9 cellular contexts compared by ENCODE assay signal in the genomic region with DNA sequence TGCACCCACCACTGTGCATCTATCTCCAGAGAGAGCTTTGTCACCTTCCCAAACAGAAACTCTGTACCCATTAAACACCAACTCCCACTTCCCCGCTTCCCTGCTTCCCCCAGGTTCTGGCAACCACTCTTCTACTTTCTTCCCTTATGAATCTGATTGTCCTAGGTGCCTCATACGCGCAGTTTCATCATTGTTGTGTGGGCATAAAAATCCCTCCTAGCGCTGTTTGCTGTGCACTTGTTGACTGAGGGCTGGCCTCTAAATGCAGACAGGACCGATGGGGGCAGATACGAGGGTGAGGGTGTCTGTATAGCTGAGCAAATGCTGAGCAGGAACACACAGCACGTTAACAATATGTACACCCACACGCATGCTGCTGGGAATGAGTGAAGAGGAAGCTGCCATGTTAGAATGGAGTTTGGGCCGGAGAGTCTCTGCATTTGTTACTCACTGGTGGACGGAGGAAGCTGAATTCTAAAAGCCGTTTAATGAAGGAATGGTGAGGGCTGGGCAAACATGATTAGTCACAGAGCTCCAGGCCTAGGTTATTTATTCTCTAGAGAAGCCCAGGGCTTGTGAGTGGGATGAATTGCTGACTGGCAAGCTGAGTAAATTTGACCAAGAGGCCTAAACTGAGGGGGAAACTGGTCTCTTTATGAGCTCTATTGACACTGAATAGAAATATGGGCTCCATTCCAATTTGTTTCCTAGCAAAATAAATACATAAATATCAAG.
DNase-seq lines count a peak whose midpoint lies in the region; ATAC-seq, FAIRE-seq and TF ChIP-seq lines count a peak whose summit lies in the region.
"Had no signal": no experiment of that assay in that cellular context is flagged by ENCODE, and none has a peak within 500 bp of the region (broad histone marks: within the 10 kb centered on the region; RNA-seq: fewer than 3 reads in every experiment).

No MANE protein-coding gene starts in this region.

- no peaks in the 10 kb centered on the region for H3K36me3 Mint-ChIP-seq in activated naive CD4-positive, alpha-beta T cell treated with anti-CD3 and anti-CD28 coated beads for 36 hours (ENCODE audit: low read depth)

- H2AFZ ChIP-seq in mammary epithelial cell (ENCODE audit: low read depth, low read length) (no peak overlapping the region), K562 (ENCODE audit: low read depth, low read length) (peak overlapping the region; percentile 96)

- intact Hi-C loops in breast epithelium (cut with DNase I; ENCODE audit: low total_unique reads) (no loop called here), mammary epithelial cell (cut with micrococcal nuclease) (no loop called here), K562 (cut with micrococcal nuclease) (loop anchor here (10.0 kb wide), 1 partner anchor 98 kb away; a partner anchor contains a TSS), uterus (cut with DNase I; ENCODE audit: low total_unique reads) (no loop called here)
- intact Hi-C loops in activated naive CD4-positive, alpha-beta T cell treated with anti-CD3 and anti-CD28 coated beads for 36 hours (cut with micrococcal nuclease): no loop called here

- H3K4me1 Mint-ChIP-seq in activated naive CD4-positive, alpha-beta T cell treated with anti-CD3 and anti-CD28 coated beads for 36 hours (ENCODE audit: low read depth): no peaks in the 10 kb centered on the region
- H3K4me1 Mint-ChIP-seq: B cell had no signal

- H3K9me1 ChIP-seq in K562 (ENCODE audit: control insufficient read depth, insufficient read depth, low read length): no peaks in the 10 kb centered on the region

- H3K27me3 Mint-ChIP-seq in activated naive CD4-positive, alpha-beta T cell treated with anti-CD3 and anti-CD28 coated beads for 36 hours (ENCODE audit: low read depth): no peaks in the 10 kb centered on the region

- no peak for FAIRE-seq in K562 (lab: Jason Lieb, UNC)

- in situ Hi-C loops in mammary epithelial cell (cut with MboI; ENCODE audit: low sequenced_read_pairs in 2 of 2) (no loop called here), K562 (cut with MboI) (no loop called here)

- dilution Hi-C loops in mammary epithelial cell (cut with HindIII; ENCODE audit: low sequenced_read_pairs): no loop called here

- DNase-seq in breast epithelium (ENCODE audit: low spot score in 2 of 2) (no peak), mammary epithelial cell (no peak), K562 (ENCODE audit: extremely low read depth in 1 of 4, low spot score in 3 of 4) (peak in 2 of 4 experiments; percentile 8 to 12), left kidney (ENCODE audit: low read depth, low spot score) (peak; percentile 59), uterus (no peak), 8988T (no peak)
- no peak for DNase-seq in activated naive CD4-positive, alpha-beta T cell treated with anti-CD3 and anti-CD28 coated beads for 36 hours

- H3K4me1 ChIP-seq in breast epithelium (no peaks in the 10 kb centered on the region), mammary epithelial cell (ENCODE audit: insufficient read depth, low read length) (peaks cover 3% of the 10 kb centered on the region), K562 (replicated peaks in 1 of 2; ENCODE audit: control insufficient read depth in 2 of 2, insufficient read depth in 2 of 2, low read length in 2 of 2) (peaks cover 0 to 8% of the 10 kb centered on the region in 2 experiments; a peak in 2 of 5 replicates), uterus (no peaks in the 10 kb centered on the region)

- peak overlapping the region in 1 of 3 donors; percentile 1 for H3K4me3 ChIP-seq in breast epithelium
- no peak overlapping the region for H3K4me3 ChIP-seq in mammary epithelial cell (replicated peaks in 1 of 3; ENCODE audit: insufficient read depth in 1 of 3, low read depth in 2 of 3, low read length in 3 of 3)
- no peak overlapping the region for H3K4me3 ChIP-seq in K562
- no peak overlapping the region for H3K4me3 ChIP-seq in uterus

- H3K9me3 ChIP-seq in breast epithelium (no peaks in the 10 kb centered on the region), mammary epithelial cell (replicated peaks; ENCODE audit: insufficient read depth, low read length) (no peaks in the 10 kb centered on the region), K562 (replicated peaks; ENCODE audit: control insufficient read depth, insufficient read depth, low read depth, low read length) (no peaks in the 10 kb centered on the region), uterus (no peaks in the 10 kb centered on the region)

- ATAC-seq in K562 (peak; percentile 70), HG03280 (IDR thresholded peaks at IDR 0.05; ENCODE audit: unreplicated experiment) (no peak)

- CTCF ChIA-PET in mammary epithelial cell (lab: Charles Lee; ENCODE audit: low non-redundant PET): no interaction called here
- CTCF ChIA-PET in K562 (lab: Yijun Ruan, JAX; ENCODE audit: low intra/inter-chr PET ratio): no interaction called here
- CTCF ChIA-PET in activated naive CD4-positive, alpha-beta T cell treated with anti-CD3 and anti-CD28 coated beads for 36 hours (lab: Charles Lee): no interaction called here

- 72% methylated on average over 11 of the region's 11 CpGs for WGBS in mammary epithelial cell (ENCODE audit: low coverage, missing lambda C conversion rate)
- 10% methylated on average over 11 of the region's 11 CpGs for WGBS in K562 (ENCODE audit: insufficient coverage, low coverage, missing lambda C conversion rate)

- TF ChIP-seq CTCF in breast epithelium (IDR thresholded peaks at IDR 0.05): no peak
- no peak for TF ChIP-seq CTCF in mammary epithelial cell (conservative IDR thresholded peaks at IDR 0.05 in 1 of 2, IDR thresholded peaks at IDR 0.05 in 1 of 2; ENCODE audit: extremely low read depth in 1 of 2, insufficient read depth in 1 of 2, low read depth in 1 of 2, low read length in 2 of 2)
- TF ChIP-seq CTCF in K562 (IDR thresholded peaks at IDR 0.05 in 2 of 3, conservative IDR thresholded peaks at IDR 0.05 in 1 of 3; ENCODE audit: insufficient read depth in 2 of 3, low read depth in 1 of 3, low read length in 3 of 3): no peak
- no peak for TF ChIP-seq CTCF in uterus (IDR thresholded peaks at IDR 0.05)

- no peaks in the 10 kb centered on the region for H3K9me3 Mint-ChIP-seq in activated naive CD4-positive, alpha-beta T cell treated with anti-CD3 and anti-CD28 coated beads for 36 hours

- H3K27ac ChIP-seq in breast epithelium (peak overlapping the region; percentile 69 to 71), mammary epithelial cell (ENCODE audit: insufficient read depth, low read depth, low read length) (no peak overlapping the region), K562 (ENCODE audit: extremely low read depth, low read depth, low read length) (peak overlapping the region; percentile 37), uterus (peak overlapping the region; percentile 61)

- no peak for TF ChIP-seq RAD21 in K562 (CRISPR knock-in tag; conservative IDR thresholded peaks at IDR 0.05 in 1 of 2, IDR thresholded peaks at IDR 0.05 in 1 of 2)

- H4K20me1 ChIP-seq in mammary epithelial cell (ENCODE audit: insufficient read depth, low read length): no peaks in the 10 kb centered on the region
- H4K20me1 ChIP-seq in K562 (replicated peaks; ENCODE audit: control insufficient read depth, insufficient read depth, low read length): no peaks in the 10 kb centered on the region

- no peak overlapping the region for H3K27ac Mint-ChIP-seq in activated naive CD4-positive, alpha-beta T cell treated with anti-CD3 and anti-CD28 coated beads for 36 hours
- H3K27ac Mint-ChIP-seq: B cell had no signal

- H3K27me3 ChIP-seq in breast epithelium: peaks cover 0 to 22% of the 10 kb centered on the region in 2 donors
- H3K27me3 ChIP-seq in mammary epithelial cell (ENCODE audit: insufficient read depth, low read length): no peaks in the 10 kb centered on the region
- no peaks in the 10 kb centered on the region for H3K27me3 ChIP-seq in K562 (ENCODE audit: control insufficient read depth in 2 of 2, insufficient read depth in 2 of 2, low read length in 2 of 2)
- no peaks in the 10 kb centered on the region for H3K27me3 ChIP-seq in uterus

- POLR2A ChIA-PET in K562 (lab: Yijun Ruan, JAX): interaction anchor here (0.7 kb wide), 1 partner anchor 13 kb away, joined by 3 read pairs; no protein-coding TSS in a partner anchor

- H3K36me3 ChIP-seq in breast epithelium: no peaks in the 10 kb centered on the region
- no peaks in the 10 kb centered on the region for H3K36me3 ChIP-seq in mammary epithelial cell (ENCODE audit: insufficient read depth, low read length)
- H3K36me3 ChIP-seq in K562 (ENCODE audit: control insufficient read depth, insufficient read depth, low read length): no peaks in the 10 kb centered on the region
- no peaks in the 10 kb centered on the region for H3K36me3 ChIP-seq in uterus

- TF ChIP-seq EP300 in K562 (IDR thresholded peaks at IDR 0.05; ENCODE audit: low read length): no peak

- TF ChIP-seq POLR2A in breast epithelium (IDR thresholded peaks at IDR 0.05): no peak
- TF ChIP-seq POLR2A in K562 (conservative IDR thresholded peaks at IDR 0.05): no peak
- no peak for TF ChIP-seq POLR2A in uterus (IDR thresholded peaks at IDR 0.05)

- H3K79me2 ChIP-seq in mammary epithelial cell (ENCODE audit: insufficient read depth, low read length) (no peaks in the 10 kb centered on the region), K562 (ENCODE audit: control insufficient read depth, insufficient read depth, low read length) (no peaks in the 10 kb centered on the region)

- no peak overlapping the region for H3K9ac ChIP-seq in mammary epithelial cell (ENCODE audit: insufficient read depth, low read length)
- peak overlapping the region; percentile 16 to 61; a peak in 2 of 4 replicates for H3K9ac ChIP-seq in K562 (ENCODE audit: insufficient read depth in 1 of 2, low read depth in 2 of 2, low read length in 2 of 2)

- H3K4me2 ChIP-seq in mammary epithelial cell (ENCODE audit: insufficient read depth, low read depth, low read length): no peak overlapping the region
- peak overlapping the region; percentile 70 for H3K4me2 ChIP-seq in K562 (ENCODE audit: insufficient read depth, low read length)

- no peak overlapping the region for H3K4me3 Mint-ChIP-seq in activated naive CD4-positive, alpha-beta T cell treated with anti-CD3 and anti-CD28 coated beads for 36 hours
- H3K4me3 Mint-ChIP-seq: B cell had no signal

- BruUV-seq in mammary epithelial cell (replicated peaks; lab: Mats Ljungman, UMichigan): no TSS peak
- BruUV-seq in K562 (replicated peaks; lab: Mats Ljungman, UMichigan): no TSS peak

TF ChIP-seq in K562, 482 proteins besides CTCF, POLR2A, EP300 and RAD21:
- peak; percentile 51; the same call in 1 of the 2 replicates for TF ChIP-seq CEBPB (tag; IDR thresholded peaks at IDR 0.05)
- no peak for TF ChIP-seq ZNF316 (IDR thresholded peaks at IDR 0.05)
- TF ChIP-seq NFRKB (IDR thresholded peaks at IDR 0.05; ENCODE audit: low read depth): 0 out of 2 replicates have a peak, but pooled peaks have one; percentile 37
- TF ChIP-seq L3MBTL2 (IDR thresholded peaks at IDR 0.05): no peak
